ENCODE assay signal across 14 cellular contexts in genomic region chr18:76484749-76485387, GRCh38. TPM values are rescaled to one million over a fixed set of nuclear protein-coding genes. Genes with fewer than 3 reads are reported as not detected.
A peak's percentile ranks its signal among the peaks of the same experiment; 100 is the strongest.
DNase-seq lines count a peak whose midpoint lies in the region; ATAC-seq and TF ChIP-seq lines count a peak whose summit lies in the region.
"Had no signal": no experiment of that assay in that cellular context is flagged by ENCODE, and none has a peak within 500 bp of the region (broad histone marks: within the 10 kb centered on the region; RNA-seq: fewer than 3 reads in every experiment).

No MANE protein-coding gene starts in this region.

- H3K36me3 Mint-ChIP-seq in brain, result peaks cover 39% of the 10 kb centered on the region
- H3K36me3 Mint-ChIP-seq in activated naive CD8-positive, alpha-beta T cell treated with anti-CD3 and anti-CD28 coated beads for 36 hours, result peaks cover 4% of the 10 kb centered on the region

- peak overlapping the region in 2 of 5 experiments; percentile 58 to 68 for H3K27ac Mint-ChIP-seq in brain
- no peak overlapping the region for H3K27ac Mint-ChIP-seq in activated naive CD8-positive, alpha-beta T cell treated with anti-CD3 and anti-CD28 coated beads for 36 hours

- DNase-seq in left colon (no peak), NCI-H2107 treated with DMSO at 0.1 percent for 48 hours (lab: John Stamatoyannopoulos, UW; ENCODE audit: unreplicated experiment) (no peak)
- DNase-seq in activated naive CD8-positive, alpha-beta T cell treated with anti-CD3 and anti-CD28 coated beads for 36 hours, result no peak
- DNase-seq: BE2C; left ventricle myocardium inferior; NCI-H446 treated with DMSO at 0.1 percent for 48 hours; nucleus accumbens; Right ventricle myocardium superior; stimulated activated CD4-positive, alpha-beta T cell treated with anti-CD3 and anti-CD28 coated beads, Interleukin-12 subunit alpha, Interleukin-12 subunit beta, amount 100 ng/mL, for 4 hours had no signal

- no peaks in the 10 kb centered on the region for H3K27me3 Mint-ChIP-seq in brain
- H3K27me3 Mint-ChIP-seq in activated naive CD8-positive, alpha-beta T cell treated with anti-CD3 and anti-CD28 coated beads for 36 hours, result peaks cover 2% of the 10 kb centered on the region

- TF ChIP-seq CTCF in brain (conservative IDR thresholded peaks at IDR 0.05), result no peak

- peak; percentile 55 for ATAC-seq in GM18498 (IDR thresholded peaks at IDR 0.05; ENCODE audit: unreplicated experiment)
- ATAC-seq in GM21723 (IDR thresholded peaks at IDR 0.05; ENCODE audit: unreplicated experiment), result peak; percentile 74
- ATAC-seq in HG03354 (IDR thresholded peaks at IDR 0.05; ENCODE audit: poor library complexity, severe bottlenecking, unreplicated experiment), result peak; percentile 76
- no peak for ATAC-seq in left colon
- ATAC-seq in GM21526 (IDR thresholded peaks at IDR 0.05; ENCODE audit: low FRiP score, unreplicated experiment), result no peak

- no peaks in the 10 kb centered on the region for H3K9me3 Mint-ChIP-seq in brain
- H3K9me3 Mint-ChIP-seq in activated naive CD8-positive, alpha-beta T cell treated with anti-CD3 and anti-CD28 coated beads for 36 hours, result no peaks in the 10 kb centered on the region

- H3K4me1 Mint-ChIP-seq in brain, result peaks cover 90% of the 10 kb centered on the region
- H3K4me1 Mint-ChIP-seq in activated naive CD8-positive, alpha-beta T cell treated with anti-CD3 and anti-CD28 coated beads for 36 hours, result peaks cover 22% of the 10 kb centered on the region

- intact Hi-C loops in left colon (cut with DNase I, micrococcal nuclease), result loop anchor here in 1 of 2 donors (5.0 kb wide), 1 partner anchor 33 kb away; no protein-coding TSS in a partner anchor

- peak overlapping the region in 4 of 5 experiments; percentile 9 to 54 (median 36) for H3K4me3 Mint-ChIP-seq in brain
- no peak overlapping the region for H3K4me3 Mint-ChIP-seq in activated naive CD8-positive, alpha-beta T cell treated with anti-CD3 and anti-CD28 coated beads for 36 hours

RNA-seq across cellular contexts. Expression of gene ZNF516, which starts 10.2 kb away (rescaled TPM):
- polyA plus RNA-seq in brain (ENCODE audit: insufficient read depth, low read depth, low replicate concordance), result 29.0 TPM
- total RNA-seq in left colon, result 10 to 100 TPM; 23.1 to 23.6 TPM
- 1 to 10 TPM; 6.5 to 8.6 TPM for total RNA-seq in activated naive CD8-positive, alpha-beta T cell treated with anti-CD3 and anti-CD28 coated beads for 36 hours

Comparison
In these comparisons a context has a peak if more than half of its experiments do, and no peak if none do; other contexts are left out.
1. ATAC-seq: peak in GM18498 (single experiment), GM21723 (single experiment) and HG03354 (single experiment); none in left colon (single experiment) and GM21526 (single experiment).